10 cellular contexts compared by ENCODE assay signal in genomic region chr1:43329995-43330751, GRCh38. TPM values are rescaled to one million over a fixed set of nuclear protein-coding genes. Genes with fewer than 3 reads are reported as not detected.
DNase-seq lines count a peak whose midpoint lies in the region; ATAC-seq, FAIRE-seq and TF ChIP-seq lines count a peak whose summit lies in the region.
"Had no signal": no experiment of that assay in that cellular context is flagged by ENCODE, and none has a peak within 500 bp of the region (broad histone marks: within the 10 kb centered on the region; RNA-seq: fewer than 3 reads in every experiment).

No MANE protein-coding gene starts in this region.

- in situ Hi-C loops in gastrocnemius medialis (cut with MboI; ENCODE audit: low sequenced_read_pairs in 4 of 4): no loop called here

- H3K4me1 ChIP-seq in pancreas (no peaks in the 10 kb centered on the region), gastrocnemius medialis (peaks cover 0 to 4% of the 10 kb centered on the region in 2 donors)

- H3K27me3 ChIP-seq in H7 (ENCODE audit: control insufficient read depth, insufficient read depth, low read length): no peaks in the 10 kb centered on the region
- no peaks in the 10 kb centered on the region for H3K27me3 ChIP-seq in pancreas
- no peaks in the 10 kb centered on the region for H3K27me3 ChIP-seq in gastrocnemius medialis
- H3K27me3 ChIP-seq: Peyer's patch had no signal

- no peak overlapping the region for H3K4me3 ChIP-seq in H7 (ENCODE audit: insufficient read depth, low read depth, low read length)
- no peak overlapping the region for H3K4me3 ChIP-seq in pancreas
- no peak overlapping the region for H3K4me3 ChIP-seq in gastrocnemius medialis
- H3K4me3 ChIP-seq: Peyer's patch had no signal

- H3K9me3 ChIP-seq in pancreas: no peaks in the 10 kb centered on the region
- H3K9me3 ChIP-seq in gastrocnemius medialis: no peaks in the 10 kb centered on the region
- H3K9me3 ChIP-seq: Peyer's patch had no signal

- FAIRE-seq in pancreas (lab: Jason Lieb, UNC): no peak

- TF ChIP-seq CTCF in pancreas (IDR thresholded peaks at IDR 0.05) (no peak), gastrocnemius medialis (IDR thresholded peaks at IDR 0.05 in 4 of 5, conservative IDR thresholded peaks at IDR 0.05 in 1 of 5) (no peak)

- ATAC-seq in pancreas (peak in 3 of 4 donors; percentile 47 to 79 (median 77)), gastrocnemius medialis (no peak), GM19035 (IDR thresholded peaks at IDR 0.05; ENCODE audit: unreplicated experiment) (no peak)

- WGBS in pancreas, 2 donors: 75 to 81% methylated on average over 6 of the region's 6 CpGs

- peak; percentile 80 for DNase-seq in H7
- DNase-seq in SW480 (ENCODE audit: low spot score): peak; percentile 62
- peak; percentile 84 for DNase-seq in erythroblast (lab: John Stamatoyannopoulos, UW)
- no peak for DNase-seq in pancreas
- no peak for DNase-seq in gastrocnemius medialis
- no peak for DNase-seq in ureter (ENCODE audit: low spot score)
- no peak for DNase-seq in NCI-H345 (lab: John Stamatoyannopoulos, UW)

- H3K27ac ChIP-seq in pancreas (no peak overlapping the region), gastrocnemius medialis (no peak overlapping the region)

- intact Hi-C loops in pancreas (cut with DNase I) (no loop called here), gastrocnemius medialis (cut with DNase I; ENCODE audit: low total_unique reads) (no loop called here)

- TF ChIP-seq POLR2A in erythroblast (IDR thresholded peaks at IDR 0.05; ENCODE audit: low read length) (no peak), gastrocnemius medialis (IDR thresholded peaks at IDR 0.05) (no peak)

- no peaks in the 10 kb centered on the region for H3K36me3 ChIP-seq in H7 (replicated peaks; ENCODE audit: control insufficient read depth, insufficient read depth, low read length)
- H3K36me3 ChIP-seq in pancreas: no peaks in the 10 kb centered on the region
- H3K36me3 ChIP-seq in gastrocnemius medialis: no peaks in the 10 kb centered on the region
- H3K36me3 ChIP-seq: Peyer's patch had no signal

RNA-seq across cellular contexts. Expression of gene MPL, which starts 7.4 kb away (rescaled TPM):
- 0.48 TPM in 1 of 2 replicates, not detected in the other for total RNA-seq in H7 (2014; rRNA removed; shearing (Covaris generic))
- total RNA-seq in pancreas: under 1 TPM in 4 of 6 donors, not detected in 2; 0.12 to 0.43 (median 0.19) TPM
- under 1 TPM; 0.08 to 0.09 TPM for polyA plus RNA-seq in pancreas
- not detected for total RNA-seq in gastrocnemius medialis
- total RNA-seq in ureter: 0.55 TPM
- total RNA-seq: Peyer's patch had no signal
- polyA plus RNA-seq: neural cell had no signal

RNA-seq across cellular contexts. Expression of gene CDC20, which starts 28.6 kb away (rescaled TPM):
- total RNA-seq in H7 (2014; rRNA removed; shearing (Covaris generic)): 493 and 564 TPM in 2 replicates
- total RNA-seq in pancreas: 1 to 10 TPM in 3 of 6 donors, under 1 TPM in 3; 0.12 to 1.8 (median 0.80) TPM
- polyA plus RNA-seq in pancreas: under 1 TPM; 0.23 to 0.61 TPM
- total RNA-seq in gastrocnemius medialis: 1 to 10 TPM in 1 of 4 donors, under 1 TPM in 3; 0.46 to 2.4 (median 0.76) TPM
- 2.0 TPM for total RNA-seq in ureter

RNA-seq across cellular contexts. Expression of gene TIE1, which starts 29.4 kb away (rescaled TPM):
- 2.6 and 5.4 TPM in 2 replicates for total RNA-seq in H7 (2014; rRNA removed; shearing (Covaris generic))
- total RNA-seq in pancreas (1 to 10 TPM; 2.1 to 6.2 (median 3.7) TPM), gastrocnemius medialis (10 to 100 TPM; 15.9 to 27.9 (median 20.7) TPM), ureter (21.4 TPM)
- 1 to 10 TPM; 6.9 to 8.3 TPM for polyA plus RNA-seq in pancreas
- polyA plus RNA-seq: neural cell had no signal

RNA-seq across cellular contexts. Expression of gene ELOVL1, which starts 37.6 kb away (rescaled TPM):
- total RNA-seq in H7 (2014; rRNA removed; shearing (Covaris generic)): 44.6 and 61.3 TPM in 2 replicates
- total RNA-seq in pancreas (10 to 100 TPM; 22.8 to 44.9 (median 29.5) TPM), gastrocnemius medialis (10 to 100 TPM; 19.6 to 26.7 (median 21.4) TPM), ureter (135 TPM)
- 10 to 100 TPM; 32.2 to 43.5 TPM for polyA plus RNA-seq in pancreas

RNA-seq across cellular contexts. Expression of gene C1orf210, which starts 44.8 kb away (rescaled TPM):
- total RNA-seq in H7 (2014; rRNA removed; shearing (Covaris generic)): 1.5 and 2.0 TPM in 2 replicates
- total RNA-seq in pancreas (10 to 100 TPM in 5 of 6 donors, 1 to 10 TPM in 1; 9.1 to 17.2 (median 12.4) TPM), gastrocnemius medialis (under 1 TPM in 1 of 4 donors, not detected in 3; 0.27 TPM), ureter (12.0 TPM)
- 10 to 100 TPM in 1 of 2 donors, 1 to 10 TPM in 1; 5.7 to 13.7 TPM for polyA plus RNA-seq in pancreas
- polyA plus RNA-seq: neural cell had no signal

Comparison
In these comparisons a context has a peak if more than half of its experiments do, and no peak if none do; other contexts are left out.
1. DNase-seq: peak in H7 (single experiment), SW480 (single experiment) and erythroblast (2 of 2); none in pancreas (0 of 6), gastrocnemius medialis (0 of 2), ureter (single experiment) and NCI-H345 (single experiment).
2. ATAC-seq: peak in pancreas (3 of 4); none in gastrocnemius medialis (0 of 2) and GM19035 (single experiment).
3. RNA of gene CDC20, which starts 28.6 kb away (total RNA-seq): 493 to 564 TPM in H7; 2.0 TPM in ureter (single experiment), 0.12 to 1.8 TPM in pancreas and 0.46 to 2.4 TPM in gastrocnemius medialis; every median in the first group is over 100 times any median in the second.